1 cellular context compared by ENCODE assay signal in the genomic region with DNA sequence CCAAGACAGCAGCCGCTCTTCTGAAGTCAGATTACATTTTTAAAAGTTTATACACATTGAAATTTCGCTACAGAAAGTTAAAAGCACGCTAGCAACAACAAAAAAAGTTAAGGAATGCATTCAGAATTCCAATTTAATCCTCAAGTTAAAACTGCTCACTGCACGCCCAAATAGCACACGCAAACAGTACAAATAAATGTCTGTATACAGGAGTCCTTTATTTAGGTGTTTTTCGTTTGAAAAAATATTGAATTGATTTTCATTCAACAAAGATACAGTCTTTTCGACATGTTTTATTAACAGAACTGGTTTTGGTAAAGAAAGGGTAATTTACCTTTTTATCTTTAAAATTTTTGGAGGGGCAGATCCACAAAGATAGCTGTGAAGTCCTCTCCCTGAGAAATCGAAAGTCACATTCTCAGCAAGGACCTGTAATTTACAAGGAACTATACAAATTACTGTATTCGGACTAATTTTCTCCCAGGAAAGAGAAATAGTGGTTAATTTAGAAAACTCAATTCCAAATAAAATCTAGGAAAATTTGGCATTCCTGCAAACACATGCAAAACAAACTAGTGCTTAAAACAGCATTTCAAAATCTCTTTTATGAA.
TF ChIP-seq lines count a peak whose summit lies in the region.

No MANE protein-coding gene starts in this region.

TF ChIP-seq in K562, 482 proteins besides CTCF, POLR2A, EP300 and RAD21:
- TF ChIP-seq CBX2 (IDR thresholded peaks at IDR 0.05; ENCODE audit: insufficient read depth, low read length, poor library complexity, severe bottlenecking) (peak; percentile 97), NEUROD1 (IDR thresholded peaks at IDR 0.05; ENCODE audit: borderline replicate concordance, low read depth, low read length, partially characterized antibody) (no peak), FOXJ2 (tag; IDR thresholded peaks at IDR 0.05) (no peak), ZFP30 (CRISPR knock-in tag; IDR thresholded peaks at IDR 0.05; ENCODE audit: borderline replicate concordance) (no peak), ZNF12 (CRISPR knock-in tag; IDR thresholded peaks at IDR 0.05) (no peak), KAT7 (CRISPR knock-in tag; IDR thresholded peaks at IDR 0.05; ENCODE audit: borderline replicate concordance) (no peak), MYC (IDR thresholded peaks at IDR 0.05; ENCODE audit: low read depth, low read length) (no peak), MYC (CRISPR knock-in tag; IDR thresholded peaks at IDR 0.05; ENCODE audit: borderline replicate concordance, low read depth) (no peak), XRCC3 (IDR thresholded peaks at IDR 0.05) (no peak), KDM1A (IDR thresholded peaks at IDR 0.05) (no peak), SAP30 (IDR thresholded peaks at IDR 0.05; ENCODE audit: borderline replicate concordance, insufficient read depth, low read depth, low read length, poor library complexity, severe bottlenecking) (no peak), NR4A1 (CRISPR knock-in tag; IDR thresholded peaks at IDR 0.05) (no peak), NR4A1 (tag; IDR thresholded peaks at IDR 0.05) (no peak), STAG1 (CRISPR knock-in tag; IDR thresholded peaks at IDR 0.05; ENCODE audit: borderline replicate concordance) (no peak), RNF2 (IDR thresholded peaks at IDR 0.05) (0 out of 2 replicates have a peak, but pooled peaks have one; percentile 41), FOXA1 (IDR thresholded peaks at IDR 0.05; ENCODE audit: borderline replicate concordance) (no peak), HCFC1 (IDR thresholded peaks at IDR 0.05; ENCODE audit: low read depth, low read length) (no peak), SIX5 (IDR thresholded peaks at IDR 0.05; ENCODE audit: borderline replicate concordance in 1 of 2, insufficient read depth in 1 of 2, low read depth in 1 of 2, low read length in 2 of 2) (no peak), BMI1 (IDR thresholded peaks at IDR 0.05; ENCODE audit: low read length) (peak; percentile 62; the same call in 1 of the 2 replicates), ZNF785 (CRISPR knock-in tag; IDR thresholded peaks at IDR 0.05) (no peak), HEY1 (CRISPR knock-in tag; IDR thresholded peaks at IDR 0.05; ENCODE audit: borderline replicate concordance) (no peak), BCOR (IDR thresholded peaks at IDR 0.05) (no peak), ZNF79 (CRISPR knock-in tag; IDR thresholded peaks at IDR 0.05; ENCODE audit: low read depth) (no peak), SIN3B (IDR thresholded peaks at IDR 0.05; ENCODE audit: low read depth) (no peak), NONO (IDR thresholded peaks at IDR 0.05; ENCODE audit: low read depth in 2 of 2, low read length in 1 of 2) (no peak), SRSF1 (IDR thresholded peaks at IDR 0.05; ENCODE audit: low read depth, low read length) (no peak), MYBL2 (IDR thresholded peaks at IDR 0.05; ENCODE audit: low read depth) (no peak), MYBL2 (CRISPR knock-in tag; IDR thresholded peaks at IDR 0.05; ENCODE audit: borderline replicate concordance) (no peak), HDAC8 (tag; IDR thresholded peaks at IDR 0.05) (no peak), ZFP36 (IDR thresholded peaks at IDR 0.05; ENCODE audit: low read depth, low read length, partially characterized antibody) (peak; percentile 2), JUNB (CRISPR knock-in tag; conservative IDR thresholded peaks at IDR 0.05) (no peak), PHB2 (IDR thresholded peaks at IDR 0.05; ENCODE audit: low read depth) (no peak)
- TF ChIP-seq, protein P1, sequence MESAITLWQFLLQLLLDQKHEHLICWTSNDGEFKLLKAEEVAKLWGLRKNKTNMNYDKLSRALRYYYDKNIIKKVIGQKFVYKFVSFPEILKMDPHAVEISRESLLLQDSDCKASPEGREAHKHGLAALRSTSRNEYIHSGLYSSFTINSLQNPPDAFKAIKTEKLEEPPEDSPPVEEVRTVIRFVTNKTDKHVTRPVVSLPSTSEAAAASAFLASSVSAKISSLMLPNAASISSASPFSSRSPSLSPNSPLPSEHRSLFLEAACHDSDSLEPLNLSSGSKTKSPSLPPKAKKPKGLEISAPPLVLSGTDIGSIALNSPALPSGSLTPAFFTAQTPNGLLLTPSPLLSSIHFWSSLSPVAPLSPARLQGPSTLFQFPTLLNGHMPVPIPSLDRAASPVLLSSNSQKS (CRISPR knock-in tag; IDR thresholded peaks at IDR 0.05) = no peak
- TF ChIP-seq, protein P2, sequence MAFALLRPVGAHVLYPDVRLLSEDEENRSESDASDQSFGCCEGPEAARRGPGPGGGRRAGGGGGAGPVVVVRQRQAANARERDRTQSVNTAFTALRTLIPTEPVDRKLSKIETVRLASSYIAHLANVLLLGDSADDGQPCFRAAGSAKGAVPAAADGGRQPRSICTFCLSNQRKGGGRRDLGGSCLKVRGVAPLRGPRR (CRISPR knock-in tag; IDR thresholded peaks at IDR 0.05) = no peak
- TF ChIP-seq, protein P3, sequence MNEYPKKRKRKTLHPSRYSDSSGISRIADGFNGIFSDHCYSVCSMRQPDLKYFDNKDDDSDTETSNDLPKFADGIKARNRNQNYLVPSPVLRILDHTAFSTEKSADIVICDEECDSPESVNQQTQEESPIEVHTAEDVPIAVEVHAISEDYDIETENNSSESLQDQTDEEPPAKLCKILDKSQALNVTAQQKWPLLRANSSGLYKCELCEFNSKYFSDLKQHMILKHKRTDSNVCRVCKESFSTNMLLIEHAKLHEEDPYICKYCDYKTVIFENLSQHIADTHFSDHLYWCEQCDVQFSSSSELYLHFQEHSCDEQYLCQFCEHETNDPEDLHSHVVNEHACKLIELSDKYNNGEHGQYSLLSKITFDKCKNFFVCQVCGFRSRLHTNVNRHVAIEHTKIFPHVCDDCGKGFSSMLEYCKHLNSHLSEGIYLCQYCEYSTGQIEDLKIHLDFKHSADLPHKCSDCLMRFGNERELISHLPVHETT (CRISPR knock-in tag; conservative IDR thresholded peaks at IDR 0.05 in 1 of 2, IDR thresholded peaks at IDR 0.05 in 1 of 2) = no peak
- TF ChIP-seq, protein P4, sequence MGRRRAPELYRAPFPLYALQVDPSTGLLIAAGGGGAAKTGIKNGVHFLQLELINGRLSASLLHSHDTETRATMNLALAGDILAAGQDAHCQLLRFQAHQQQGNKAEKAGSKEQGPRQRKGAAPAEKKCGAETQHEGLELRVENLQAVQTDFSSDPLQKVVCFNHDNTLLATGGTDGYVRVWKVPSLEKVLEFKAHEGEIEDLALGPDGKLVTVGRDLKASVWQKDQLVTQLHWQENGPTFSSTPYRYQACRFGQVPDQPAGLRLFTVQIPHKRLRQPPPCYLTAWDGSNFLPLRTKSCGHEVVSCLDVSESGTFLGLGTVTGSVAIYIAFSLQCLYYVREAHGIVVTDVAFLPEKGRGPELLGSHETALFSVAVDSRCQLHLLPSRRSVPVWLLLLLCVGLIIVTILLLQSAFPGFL (CRISPR knock-in tag; IDR thresholded peaks at IDR 0.05) = no peak
- TF ChIP-seq, protein P5, sequence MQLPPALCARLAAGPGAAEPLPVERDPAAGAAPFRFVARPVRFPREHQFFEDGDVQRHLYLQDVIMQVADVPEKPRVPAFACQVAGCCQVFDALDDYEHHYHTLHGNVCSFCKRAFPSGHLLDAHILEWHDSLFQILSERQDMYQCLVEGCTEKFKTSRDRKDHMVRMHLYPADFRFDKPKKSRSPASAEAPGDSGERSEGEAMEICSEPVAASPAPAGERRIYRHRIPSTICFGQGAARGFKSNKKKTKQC (CRISPR knock-in tag; IDR thresholded peaks at IDR 0.05) = no peak
